ENCODE assay signal across 10 cellular contexts in the genomic region with DNA sequence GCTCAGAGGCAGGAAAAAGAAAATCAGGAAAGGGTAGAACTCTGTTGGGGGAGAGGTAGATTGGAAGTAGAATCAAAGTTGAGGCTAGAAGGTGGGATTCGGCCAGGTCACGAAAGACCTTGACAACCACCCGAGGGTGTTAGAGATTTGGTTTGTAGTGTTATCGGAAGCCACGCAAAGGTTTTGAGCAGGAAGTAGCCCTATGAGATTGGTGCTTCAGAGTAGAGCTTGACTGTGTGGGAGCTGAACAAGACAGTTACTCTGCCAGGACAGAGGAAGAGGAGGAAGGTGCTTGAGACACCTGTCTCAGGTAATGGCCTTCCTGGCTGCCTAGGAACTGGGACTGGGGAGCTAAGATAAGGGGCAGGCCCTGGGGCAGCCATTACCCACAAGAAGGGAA.
DNase-seq lines count a peak whose midpoint lies in the region; ATAC-seq and TF ChIP-seq lines count a peak whose summit lies in the region.
"Had no signal": no experiment of that assay in that cellular context is flagged by ENCODE, and none has a peak within 500 bp of the region (broad histone marks: within the 10 kb centered on the region; RNA-seq: fewer than 3 reads in every experiment).

No MANE protein-coding gene starts in this region.

- peak overlapping the region; percentile 84 to 94 (median 89) for H3K27ac Mint-ChIP-seq in CD4-positive, CD25-positive, alpha-beta regulatory T cell
- peak overlapping the region; percentile 88 to 96 for H3K27ac Mint-ChIP-seq in effector memory CD8-positive, alpha-beta T cell

- H3K27ac ChIP-seq in CD4-positive, CD25-positive, alpha-beta regulatory T cell (ENCODE audit: insufficient read depth, low read length, poor library complexity, severe bottlenecking) = peak overlapping the region; percentile 53
- H3K27ac ChIP-seq in KMS-11 (peak overlapping the region; percentile 43), skeletal muscle tissue (ENCODE audit: low read depth, low read length) (peak overlapping the region; percentile 55)

- no peaks in the 10 kb centered on the region for H3K79me2 ChIP-seq in KMS-11 (ENCODE audit: insufficient read depth, low read depth)

- peaks cover 34 to 82% (median 47%) of the 10 kb centered on the region in 4 donors for H3K4me1 Mint-ChIP-seq in CD4-positive, CD25-positive, alpha-beta regulatory T cell
- H3K4me1 Mint-ChIP-seq in effector memory CD8-positive, alpha-beta T cell (ENCODE audit: low read depth in 2 of 2) = peaks cover 85 to 86% of the 10 kb centered on the region in 2 donors

- no peaks in the 10 kb centered on the region for H3K36me3 ChIP-seq in CD4-positive, CD25-positive, alpha-beta regulatory T cell (ENCODE audit: control insufficient read depth, insufficient read depth, low read length)
- no peaks in the 10 kb centered on the region for H3K36me3 ChIP-seq in KMS-11 (ENCODE audit: insufficient read depth)
- peaks cover 0 to 5% (median 3%) of the 10 kb centered on the region in 3 donors for H3K36me3 ChIP-seq in skeletal muscle tissue (ENCODE audit: control insufficient read depth in 3 of 3, insufficient read depth in 3 of 3, low read length in 3 of 3)

- H3K27me3 Mint-ChIP-seq in CD4-positive, CD25-positive, alpha-beta regulatory T cell = no peaks in the 10 kb centered on the region
- H3K27me3 Mint-ChIP-seq in effector memory CD8-positive, alpha-beta T cell = no peaks in the 10 kb centered on the region

- DNase-seq in CD4-positive, CD25-positive, alpha-beta regulatory T cell = peak in 1 of 3 donors; percentile 52
- no peak for DNase-seq in effector memory CD8-positive, alpha-beta T cell
- no peak for DNase-seq in GM10266 (ENCODE audit: extremely low spot score)
- DNase-seq in activated effector memory CD4-positive, alpha-beta T cell treated with anti-CD3 and anti-CD28 coated beads, Interleukin-2, amount 50 U/mL, for 16 hours = no peak
- DNase-seq: H7, NCI-H1417 had no signal

- H2AFZ ChIP-seq in KMS-11 (ENCODE audit: low read depth) = no peak overlapping the region

- peaks cover 0 to 13% (median 1%) of the 10 kb centered on the region in 7 donors for H3K9me3 Mint-ChIP-seq in CD4-positive, CD25-positive, alpha-beta regulatory T cell
- peaks cover 2 to 6% of the 10 kb centered on the region in 2 donors for H3K9me3 Mint-ChIP-seq in effector memory CD8-positive, alpha-beta T cell

- H3K9me3 ChIP-seq in CD4-positive, CD25-positive, alpha-beta regulatory T cell (ENCODE audit: control insufficient read depth in 2 of 2, low read length in 2 of 2) = peaks cover 2 to 12% of the 10 kb centered on the region in 2 experiments
- H3K9me3 ChIP-seq in skeletal muscle tissue (ENCODE audit: control insufficient read depth in 3 of 3, low read length in 3 of 3) = no peaks in the 10 kb centered on the region

- peak overlapping the region; percentile 40 to 73 (median 68) for H3K4me3 Mint-ChIP-seq in CD4-positive, CD25-positive, alpha-beta regulatory T cell
- H3K4me3 Mint-ChIP-seq in effector memory CD8-positive, alpha-beta T cell = peak overlapping the region; percentile 78

- H3K9ac ChIP-seq in KMS-11 (no peak overlapping the region), skeletal muscle tissue (ENCODE audit: low read depth in 1 of 3, low read length in 3 of 3) (no peak overlapping the region)

- H3K4me3 ChIP-seq in CD4-positive, CD25-positive, alpha-beta regulatory T cell (ENCODE audit: low read depth, low read length) = peak overlapping the region; percentile 74
- H3K4me3 ChIP-seq in KMS-11 (IDR thresholded peaks at IDR 0.05; ENCODE audit: insufficient read depth, low read depth, low read length) (no peak overlapping the region), skeletal muscle tissue (ENCODE audit: low read length in 3 of 3) (no peak overlapping the region)

- H3K4me1 ChIP-seq in CD4-positive, CD25-positive, alpha-beta regulatory T cell (ENCODE audit: control insufficient read depth, insufficient read depth, low read length, poor library complexity, severe bottlenecking) = peaks cover 42% of the 10 kb centered on the region
- H3K4me1 ChIP-seq in KMS-11 (ENCODE audit: low read depth, poor library complexity, severe bottlenecking) = peaks cover 51% of the 10 kb centered on the region
- peaks cover 0 to 3% (median 0%) of the 10 kb centered on the region in 3 donors for H3K4me1 ChIP-seq in skeletal muscle tissue (ENCODE audit: control insufficient read depth in 3 of 3, insufficient read depth in 3 of 3, low read length in 3 of 3)

- H4K20me1 ChIP-seq in KMS-11 (ENCODE audit: insufficient read depth) = no peaks in the 10 kb centered on the region

- H3K4me2 ChIP-seq in KMS-11 = peak overlapping the region; percentile 67

- TF ChIP-seq CTCF in KMS-11 (conservative IDR thresholded peaks at IDR 0.05; ENCODE audit: low read depth, low read length) (no peak), GM10266 (IDR thresholded peaks at IDR 0.05; ENCODE audit: control insufficient read depth, insufficient read depth, low read depth, missing control alignments) (no peak)

- peaks cover 8% of the 10 kb centered on the region for H3K36me3 Mint-ChIP-seq in CD4-positive, CD25-positive, alpha-beta regulatory T cell
- peaks cover 23% of the 10 kb centered on the region for H3K36me3 Mint-ChIP-seq in effector memory CD8-positive, alpha-beta T cell (ENCODE audit: insufficient read depth)

- H3K27me3 ChIP-seq in CD4-positive, CD25-positive, alpha-beta regulatory T cell (ENCODE audit: control insufficient read depth, insufficient read depth, low read length) = no peaks in the 10 kb centered on the region
- no peaks in the 10 kb centered on the region for H3K27me3 ChIP-seq in KMS-11 (ENCODE audit: insufficient read depth, low read depth)
- no peaks in the 10 kb centered on the region for H3K27me3 ChIP-seq in skeletal muscle tissue (ENCODE audit: control insufficient read depth in 3 of 3, insufficient read depth in 3 of 3, low read length in 3 of 3)

- peak; percentile 41 to 48 for ATAC-seq in CD4-positive, CD25-positive, alpha-beta regulatory T cell (ENCODE audit: low read depth in 2 of 2)
- peak; percentile 48 for ATAC-seq in effector memory CD8-positive, alpha-beta T cell (replicated peaks)
- ATAC-seq in GM18517 (IDR thresholded peaks at IDR 0.05; ENCODE audit: unreplicated experiment) (no peak), GM21717 (IDR thresholded peaks at IDR 0.05; ENCODE audit: unreplicated experiment) (no peak)

Comparison
In these comparisons a context has a peak if more than half of its experiments do, and no peak if none do; other contexts are left out.
1. ATAC-seq: peak in CD4-positive, CD25-positive, alpha-beta regulatory T cell (2 of 2) and effector memory CD8-positive, alpha-beta T cell (single experiment); none in GM18517 (single experiment) and GM21717 (single experiment).
2. Peak in every context shown above with its lines, with median percentiles within 50 percentile points of each other: H3K27ac ChIP-seq.